In the genomic region with DNA sequence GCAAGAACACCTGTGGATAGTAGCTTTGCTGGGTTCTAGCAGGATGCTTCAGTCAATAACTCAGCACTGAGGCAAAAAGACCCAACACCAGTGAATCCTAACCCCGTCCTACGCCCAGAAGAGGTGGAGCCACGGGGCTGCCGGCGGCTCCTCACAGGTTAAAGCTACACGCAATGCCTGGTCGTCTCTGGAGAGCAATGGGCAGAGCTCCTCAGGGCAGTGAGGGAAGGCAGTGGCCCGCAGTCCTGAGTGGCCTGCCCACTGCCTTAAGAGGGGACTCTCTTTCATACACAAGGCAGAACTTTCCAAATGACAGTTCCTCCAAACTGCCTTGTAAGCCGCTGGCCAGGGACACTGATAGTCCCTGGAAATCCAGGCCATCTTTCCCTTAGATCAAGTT, we compare ENCODE assay signal across 29 cellular contexts.
"Had no signal": no experiment of that assay in that cellular context is flagged by ENCODE, and none has a peak within 500 bp of the region (broad histone marks: within the 10 kb centered on the region; RNA-seq: fewer than 3 reads in every experiment).

No MANE protein-coding gene starts in this region.

- H3K27ac ChIP-seq: adrenal gland, SJCRH30, SK-N-MC, WERI-Rb-1 had no signal

- H3K4me1 Mint-ChIP-seq: activated CD4-positive, alpha-beta T cell treated with anti-CD3 and anti-CD28 coated beads, Interleukin-2, amount 10 ng/mL, durations not matched to agents 7 days and 5 days had no signal

- ATAC-seq: activated CD8-positive, alpha-beta T cell treated with anti-CD3 and anti-CD28 coated beads, Interleukin-2, amount 10 ng/mL, durations not matched to agents 7 days and 5 days; activated naive CD4-positive, alpha-beta T cell treated with anti-CD3 and anti-CD28 coated beads, Interleukin-2, amount 50 U/mL, for 72 hours; activated T-cell treated with anti-CD3 and anti-CD28 coated beads, Interleukin-2, amount 50 U/mL, for 4 hours; K562; Panc1 had no signal

- H3K27ac Mint-ChIP-seq: activated CD4-positive, alpha-beta T cell treated with anti-CD3 and anti-CD28 coated beads, Interleukin-2, amount 10 ng/mL, durations not matched to agents 7 days and 5 days; activated CD8-positive, alpha-beta T cell treated with anti-CD3 and anti-CD28 coated beads, Interleukin-2, amount 10 ng/mL, durations not matched to agents 7 days and 5 days; activated naive CD4-positive, alpha-beta T cell treated with anti-CD3 and anti-CD28 coated beads for 36 hours; activated naive CD4-positive, alpha-beta T cell treated with anti-CD3 and anti-CD28 coated beads, Interleukin-2, amount 50 U/mL, for 72 hours; activated T-helper 1 cell treated with anti-CD3 and anti-CD28 coated beads, Interleukin-12 subunit alpha, Interleukin-12 subunit beta, Interleukin-2, Interleukin-4 antibody, amounts not matched to agents 30 ng/mL and 10 ng/mL and 1 ng/mL, durations not matched to agents 14 hours and 24 hours and 36 hours; brain had no signal

- H3K36me3 Mint-ChIP-seq: activated naive CD4-positive, alpha-beta T cell treated with anti-CD3 and anti-CD28 coated beads, Interleukin-2, amount 50 U/mL, for 72 hours; brain had no signal

- DNase-seq: activated CD4-positive, alpha-beta T cell treated with anti-CD3 and anti-CD28 coated beads for 1 hour; activated CD4-positive, alpha-beta T cell treated with anti-CD3 and anti-CD28 coated beads, Interleukin-2, amount 10 ng/mL, durations not matched to agents 7 days and 5 days; activated CD4-positive, alpha-beta T cell treated with anti-CD3 and anti-CD28 coated beads, Interleukin-2, amount 50 U/mL, for 48 hours; activated CD4-positive, CD25-positive, alpha-beta regulatory T cell; activated CD8-positive, alpha-beta T cell treated with anti-CD3 and anti-CD28 coated beads, Interleukin-2, amount 10 ng/mL, durations not matched to agents 7 days and 5 days; activated gamma-delta T cell treated with Interleukin-2 at 50 U/mL for 16 hours; activated naive CD4-positive, alpha-beta T cell treated with anti-CD3 and anti-CD28 coated beads for 36 hours; activated T-cell treated with anti-CD3 and anti-CD28 coated beads, Interleukin-2, amount 50 U/mL, for 4 hours; adrenal gland; caudate nucleus; Karpas-422; NCI-H1048; NCI-H1105 treated with DMSO at 0.1 percent for 48 hours; NCI-H1436 treated with DMSO at 0.1 percent for 48 hours; NCI-H1694 treated with DMSO at 0.1 percent for 48 hours; NCI-H2029; NCI-H345; NCI-H524 treated with DMSO at 0.1 percent for 48 hours; SHP77; SJCRH30; T1000; WERI-Rb-1 had no signal

- H3K4me3 ChIP-seq: adrenal gland, K562, SJCRH30, SK-N-MC had no signal

- H3K9me3 Mint-ChIP-seq: activated CD4-positive, alpha-beta T cell treated with anti-CD3 and anti-CD28 coated beads, Interleukin-2, amount 10 ng/mL, durations not matched to agents 7 days and 5 days; activated naive CD4-positive, alpha-beta T cell treated with anti-CD3 and anti-CD28 coated beads for 36 hours; brain had no signal

- H3K4me3 Mint-ChIP-seq: activated CD4-positive, alpha-beta T cell treated with anti-CD3 and anti-CD28 coated beads, Interleukin-2, amount 10 ng/mL, durations not matched to agents 7 days and 5 days; activated CD8-positive, alpha-beta T cell treated with anti-CD3 and anti-CD28 coated beads, Interleukin-2, amount 10 ng/mL, durations not matched to agents 7 days and 5 days; activated naive CD4-positive, alpha-beta T cell treated with anti-CD3 and anti-CD28 coated beads for 36 hours; activated T-cell treated with anti-CD3 and anti-CD28 coated beads, Interleukin-2, amount 50 U/mL, for 4 hours; activated T-helper 1 cell treated with anti-CD3 and anti-CD28 coated beads, Interleukin-12 subunit alpha, Interleukin-12 subunit beta, Interleukin-2, Interleukin-4 antibody, amounts not matched to agents 30 ng/mL and 10 ng/mL and 1 ng/mL, durations not matched to agents 14 hours and 24 hours and 36 hours; brain had no signal

- H3K27me3 Mint-ChIP-seq: activated CD4-positive, alpha-beta T cell treated with anti-CD3 and anti-CD28 coated beads, Interleukin-2, amount 10 ng/mL, durations not matched to agents 7 days and 5 days had no signal

- H3K9me3 ChIP-seq: adrenal gland, SJCRH30 had no signal

- H3K27me3 ChIP-seq: adrenal gland, SJCRH30 had no signal

- FAIRE-seq: bronchial epithelial cell, K562 had no signal

- H3K36me3 ChIP-seq: adrenal gland, SJCRH30, WERI-Rb-1 had no signal

- H3K4me1 ChIP-seq: adrenal gland, SJCRH30 had no signal
